Comparison of ENCODE assay signal across 20 cellular contexts in the genomic region with DNA sequence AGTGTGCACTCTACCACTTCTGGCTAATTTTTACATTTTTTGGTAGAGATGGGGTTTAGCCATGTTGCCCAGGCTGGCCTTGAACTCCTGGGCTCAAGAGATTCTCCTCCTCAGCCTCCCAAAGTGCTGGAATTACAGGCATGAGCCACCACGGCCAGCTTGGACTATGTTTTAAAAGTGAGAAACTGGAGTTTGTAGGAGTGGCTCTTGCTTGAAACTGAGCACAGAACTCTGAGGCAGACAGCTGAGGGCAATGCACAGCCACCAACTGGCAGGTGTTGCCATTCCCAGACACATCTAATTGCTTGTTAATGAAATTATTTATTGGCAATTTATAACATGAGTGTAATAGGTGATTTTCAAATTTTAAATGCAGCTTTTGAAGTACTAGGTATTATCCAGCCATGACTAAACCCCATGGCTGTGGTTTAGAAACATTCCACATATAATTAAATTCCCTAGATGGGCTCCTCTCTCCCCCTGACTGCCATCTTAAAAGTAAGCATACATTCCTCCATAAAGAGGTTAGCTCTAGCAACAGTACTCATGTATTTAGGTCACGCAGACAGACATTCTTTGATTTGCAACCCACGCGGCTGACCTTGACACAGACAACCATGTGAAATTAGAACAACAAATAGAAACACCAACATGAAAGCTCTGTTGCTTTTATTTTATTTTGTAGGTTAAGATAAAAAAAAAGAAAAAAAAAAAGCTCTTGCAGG. TPM values are rescaled to one million over a fixed set of nuclear protein-coding genes. Genes with fewer than 3 reads are reported as not detected.
A peak's percentile ranks its signal among the peaks of the same experiment; 100 is the strongest.
DNase-seq lines count a peak whose midpoint lies in the region; ATAC-seq, FAIRE-seq and TF ChIP-seq lines count a peak whose summit lies in the region.
"Had no signal": no experiment of that assay in that cellular context is flagged by ENCODE, and none has a peak within 500 bp of the region (broad histone marks: within the 10 kb centered on the region; RNA-seq: fewer than 3 reads in every experiment).

No MANE protein-coding gene starts in this region.

- dilution Hi-C loops in mammary epithelial cell (cut with HindIII; ENCODE audit: low sequenced_read_pairs): no loop called here

- no peak for TF ChIP-seq CTCF in mammary epithelial cell (conservative IDR thresholded peaks at IDR 0.05 in 1 of 2, IDR thresholded peaks at IDR 0.05 in 1 of 2; ENCODE audit: extremely low read depth in 1 of 2, insufficient read depth in 1 of 2, low read depth in 1 of 2, low read length in 2 of 2)
- no peak for TF ChIP-seq CTCF in breast epithelium (IDR thresholded peaks at IDR 0.05)
- TF ChIP-seq CTCF in kidney (IDR thresholded peaks at IDR 0.05; ENCODE audit: borderline replicate concordance, extremely low read depth, insufficient read depth): no peak
- TF ChIP-seq CTCF in retinal pigment epithelial cell (conservative IDR thresholded peaks at IDR 0.05; ENCODE audit: low read depth, low read length): no peak
- no peak for TF ChIP-seq CTCF in progenitor cell of endocrine pancreas (IDR thresholded peaks at IDR 0.05; ENCODE audit: unreplicated experiment)
- TF ChIP-seq CTCF in transverse colon (IDR thresholded peaks at IDR 0.05): no peak

- 58% methylated on average over 4 of the region's 4 CpGs for WGBS in mammary epithelial cell (ENCODE audit: low coverage, missing lambda C conversion rate)
- WGBS in transverse colon (ENCODE audit: low coverage in 1 of 2), 2 donors: 83 to 87% methylated on average over 4 of the region's 4 CpGs

- in situ Hi-C loops in mammary epithelial cell (cut with MboI; ENCODE audit: low sequenced_read_pairs in 2 of 2) (no loop called here), transverse colon (cut with MboI; ENCODE audit: low pct_ligation_motif_present in 1 of 4, low pct_unique_long_range_greater_than_20kb in 1 of 4, low sequenced_read_pairs in 3 of 4) (no loop called here)

- intact Hi-C loops in mammary epithelial cell (cut with micrococcal nuclease) (no loop called here), breast epithelium (cut with DNase I; ENCODE audit: low total_unique reads) (no loop called here), kidney (cut with DNase I) (no loop called here), transverse colon (cut with DNase I; ENCODE audit: low total_unique reads) (no loop called here)

- no peak for TF ChIP-seq EP300 in transverse colon (IDR thresholded peaks at IDR 0.05; ENCODE audit: low read depth)

- H3K4me3 ChIP-seq in mammary epithelial cell (replicated peaks in 1 of 3; ENCODE audit: insufficient read depth in 1 of 3, low read depth in 2 of 3, low read length in 3 of 3) (no peak overlapping the region), breast epithelium (no peak overlapping the region), adipocyte (ENCODE audit: low read length) (no peak overlapping the region), kidney (ENCODE audit: low read length in 2 of 2) (no peak overlapping the region), retinal pigment epithelial cell (ENCODE audit: low read length) (no peak overlapping the region), transverse colon (no peak overlapping the region)
- H3K4me3 ChIP-seq: coronary artery, PC-9 had no signal

- H3K4me2 ChIP-seq in mammary epithelial cell (ENCODE audit: insufficient read depth, low read depth, low read length): no peak overlapping the region
- H3K4me2 ChIP-seq: PC-9 had no signal

- H3K4me1 Mint-ChIP-seq in progenitor cell of endocrine pancreas (ENCODE audit: low read depth): peaks cover 3% of the 10 kb centered on the region
- H3K4me1 Mint-ChIP-seq: activated CD4-positive, alpha-beta memory T cell treated with anti-CD3 and anti-CD28 coated beads, Interleukin-2, amount 10 ng/mL, durations not matched to agents 7 days and 5 days had no signal

- DNase-seq in mammary epithelial cell (peak; percentile 22), breast epithelium (ENCODE audit: low spot score in 2 of 2) (no peak), adipocyte (ENCODE audit: low read depth) (peak; percentile 48), kidney (no peak), retinal pigment epithelial cell (ENCODE audit: low read depth) (peak; percentile 68), progenitor cell of endocrine pancreas (ENCODE audit: low spot score, unreplicated experiment) (no peak), transverse colon (no peak)
- DNase-seq: activated CD4-positive, alpha-beta memory T cell treated with anti-CD3 and anti-CD28 coated beads, Interleukin-2, amount 10 ng/mL, durations not matched to agents 7 days and 5 days; activated T-cell treated with anti-CD3 and anti-CD28 coated beads, Interleukin-2, amount 50 U/mL, for 72 hours; CD8-positive, alpha-beta T cell; KBM-7; NCI-H1092; NCI-H748 treated with DMSO at 0.1 percent for 48 hours; PC-9; stimulated activated naive CD8-positive, alpha-beta T cell treated with anti-CD3 and anti-CD28 coated beads, Interleukin-15, Interleukin-2, amounts not matched to agents 100 U/mL and 50 U/mL, for 24 hours had no signal

- no peak overlapping the region for H2AFZ ChIP-seq in mammary epithelial cell (ENCODE audit: low read depth, low read length)
- H2AFZ ChIP-seq: parathyroid adenoma, PC-9 had no signal

- H3K27me3 ChIP-seq in mammary epithelial cell (ENCODE audit: insufficient read depth, low read length) (no peaks in the 10 kb centered on the region), breast epithelium (no peaks in the 10 kb centered on the region), adipocyte (replicated peaks; ENCODE audit: control insufficient read depth, insufficient read depth, low read length) (no peaks in the 10 kb centered on the region), transverse colon (no peaks in the 10 kb centered on the region)

- no peaks in the 10 kb centered on the region for H3K27me3 Mint-ChIP-seq in progenitor cell of endocrine pancreas
- H3K27me3 Mint-ChIP-seq: activated CD4-positive, alpha-beta memory T cell treated with anti-CD3 and anti-CD28 coated beads, Interleukin-2, amount 10 ng/mL, durations not matched to agents 7 days and 5 days had no signal

- H3K9me3 ChIP-seq in mammary epithelial cell (replicated peaks; ENCODE audit: insufficient read depth, low read length) (no peaks in the 10 kb centered on the region), breast epithelium (peaks cover 0 to 6% of the 10 kb centered on the region in 2 donors), adipocyte (ENCODE audit: control insufficient read depth, low read length) (no peaks in the 10 kb centered on the region), kidney (ENCODE audit: control insufficient read depth in 1 of 2, low read length in 2 of 2) (peaks cover 0 to 5% of the 10 kb centered on the region in 2 donors), transverse colon (peaks cover 0 to 8% of the 10 kb centered on the region in 2 donors)

- no peak overlapping the region for H3K9ac ChIP-seq in mammary epithelial cell (ENCODE audit: insufficient read depth, low read length)
- no peak overlapping the region for H3K9ac ChIP-seq in adipocyte (ENCODE audit: low read length)
- H3K9ac ChIP-seq in kidney (ENCODE audit: low read length in 2 of 2): no peak overlapping the region
- H3K9ac ChIP-seq: parathyroid adenoma had no signal

- peaks cover 8% of the 10 kb centered on the region for H3K4me1 ChIP-seq in mammary epithelial cell (ENCODE audit: insufficient read depth, low read length)
- H3K4me1 ChIP-seq in breast epithelium: no peaks in the 10 kb centered on the region
- H3K4me1 ChIP-seq in adipocyte (ENCODE audit: control insufficient read depth, insufficient read depth, low read length): peaks cover 6% of the 10 kb centered on the region
- H3K4me1 ChIP-seq in kidney (ENCODE audit: control insufficient read depth in 1 of 2, insufficient read depth in 1 of 2, low read depth in 1 of 2, low read length in 2 of 2): peaks cover 6 to 9% of the 10 kb centered on the region in 2 donors
- H3K4me1 ChIP-seq in transverse colon: no peaks in the 10 kb centered on the region
- H3K4me1 ChIP-seq: parathyroid adenoma had no signal

- CTCF ChIA-PET in mammary epithelial cell (lab: Charles Lee; ENCODE audit: low non-redundant PET): no interaction called here

- no peak overlapping the region for H3K27ac ChIP-seq in mammary epithelial cell (ENCODE audit: insufficient read depth, low read depth, low read length)
- H3K27ac ChIP-seq in breast epithelium: no peak overlapping the region
- peak overlapping the region; percentile 17 to 25 for H3K27ac ChIP-seq in kidney (ENCODE audit: low read depth in 2 of 2, low read length in 2 of 2)
- no peak overlapping the region for H3K27ac ChIP-seq in transverse colon
- H3K27ac ChIP-seq: coronary artery, HL-60, parathyroid adenoma, PC-9 had no signal

- H3K36me3 Mint-ChIP-seq in progenitor cell of endocrine pancreas (ENCODE audit: insufficient read depth): peaks cover 14% of the 10 kb centered on the region
- H3K36me3 Mint-ChIP-seq: CD8-positive, alpha-beta T cell had no signal

- H4K20me1 ChIP-seq in mammary epithelial cell (ENCODE audit: insufficient read depth, low read length): no peaks in the 10 kb centered on the region

- ATAC-seq in GM18511 (IDR thresholded peaks at IDR 0.05; ENCODE audit: unreplicated experiment): no peak
- ATAC-seq: activated T-cell treated with anti-CD3 and anti-CD28 coated beads, Interleukin-2, amount 50 U/mL, for 72 hours; CD8-positive, alpha-beta T cell; stimulated activated naive CD8-positive, alpha-beta T cell treated with anti-CD3 and anti-CD28 coated beads, Interleukin-15, Interleukin-2, amounts not matched to agents 100 U/mL and 50 U/mL, for 24 hours had no signal

- TF ChIP-seq POLR2A in breast epithelium (IDR thresholded peaks at IDR 0.05) (no peak), transverse colon (IDR thresholded peaks at IDR 0.05) (no peak)

- no peak overlapping the region for H3K27ac Mint-ChIP-seq in progenitor cell of endocrine pancreas
- H3K27ac Mint-ChIP-seq: activated CD4-positive, alpha-beta memory T cell treated with anti-CD3 and anti-CD28 coated beads, Interleukin-2, amount 10 ng/mL, durations not matched to agents 7 days and 5 days; activated T-cell treated with anti-CD3 and anti-CD28 coated beads, Interleukin-2, amount 50 U/mL, for 72 hours; CD8-positive, alpha-beta T cell had no signal

- no TSS peak for BruUV-seq in mammary epithelial cell (replicated peaks; lab: Mats Ljungman, UMichigan)

- FAIRE-seq in kidney (lab: Jason Lieb, UNC): no peak
- FAIRE-seq: A204.1 had no signal

- H3K9me3 Mint-ChIP-seq in progenitor cell of endocrine pancreas (ENCODE audit: low read depth): peaks cover 5% of the 10 kb centered on the region

- H3K36me3 ChIP-seq in mammary epithelial cell (ENCODE audit: insufficient read depth, low read length): no peaks in the 10 kb centered on the region
- no peaks in the 10 kb centered on the region for H3K36me3 ChIP-seq in breast epithelium
- H3K36me3 ChIP-seq in adipocyte (ENCODE audit: control insufficient read depth, insufficient read depth, low read length, severe bottlenecking): peaks cover 3% of the 10 kb centered on the region
- H3K36me3 ChIP-seq in kidney (ENCODE audit: control insufficient read depth in 1 of 2, insufficient read depth in 2 of 2, low read length in 2 of 2): no peaks in the 10 kb centered on the region
- H3K36me3 ChIP-seq in transverse colon: no peaks in the 10 kb centered on the region

- no peak overlapping the region for H3K4me3 Mint-ChIP-seq in progenitor cell of endocrine pancreas (ENCODE audit: low read depth)
- H3K4me3 Mint-ChIP-seq: activated CD4-positive, alpha-beta memory T cell treated with anti-CD3 and anti-CD28 coated beads, Interleukin-2, amount 10 ng/mL, durations not matched to agents 7 days and 5 days; activated T-cell treated with anti-CD3 and anti-CD28 coated beads, Interleukin-2, amount 50 U/mL, for 72 hours; CD8-positive, alpha-beta T cell had no signal

- H3K79me2 ChIP-seq in mammary epithelial cell (ENCODE audit: insufficient read depth, low read length): peaks cover 45% of the 10 kb centered on the region

RNA-seq across cellular contexts. Expression of gene PANK1, which starts 19.8 kb away (rescaled TPM):
- 1 to 10 TPM; 4.7 to 5.3 TPM for total RNA-seq in mammary epithelial cell
- polyA plus RNA-seq in mammary epithelial cell: 6.3 TPM
- polyA minus RNA-seq in mammary epithelial cell: 5.3 TPM
- 1 to 10 TPM; 2.9 to 6.4 (median 5.1) TPM for total RNA-seq in breast epithelium
- total RNA-seq in kidney: 5.4 TPM
- 31.3 TPM for polyA plus RNA-seq in kidney (ENCODE audit: insufficient read depth, low read depth, low replicate concordance)
- 34.5 and 38.0 TPM in 2 replicates for total RNA-seq in progenitor cell of endocrine pancreas
- total RNA-seq in transverse colon: 10 to 100 TPM in 3 of 4 donors, 1 to 10 TPM in 1; 4.6 to 51.6 (median 36.1) TPM

Comparison
In these comparisons a context has a peak if more than half of its experiments do, and no peak if none do; other contexts are left out.
1. DNase-seq: peak in mammary epithelial cell (single experiment), adipocyte (single experiment) and retinal pigment epithelial cell (single experiment); none in breast epithelium (0 of 2), kidney (single experiment), progenitor cell of endocrine pancreas (single experiment) and transverse colon (single experiment).
2. H3K27ac ChIP-seq: peak in kidney (2 of 2); none in mammary epithelial cell (single experiment), breast epithelium (0 of 2) and transverse colon (0 of 4).